20 cellular contexts compared by ENCODE assay signal in genomic region chr13:28623782-28624706, GRCh38. TPM values are rescaled to one million over a fixed set of nuclear protein-coding genes. Genes with fewer than 3 reads are reported as not detected.
A peak's percentile ranks its signal among the peaks of the same experiment; 100 is the strongest.
DNase-seq lines count a peak whose midpoint lies in the region; ATAC-seq and TF ChIP-seq lines count a peak whose summit lies in the region.
"Had no signal": no experiment of that assay in that cellular context is flagged by ENCODE, and none has a peak within 500 bp of the region (broad histone marks: within the 10 kb centered on the region; RNA-seq: fewer than 3 reads in every experiment).

No MANE protein-coding gene starts in this region.

- H3K36me3 Mint-ChIP-seq in CD8-positive, alpha-beta T cell: no peaks in the 10 kb centered on the region
- H3K36me3 Mint-ChIP-seq: activated naive CD4-positive, alpha-beta T cell treated with anti-CD3 and anti-CD28 coated beads, Interleukin-2, amount 10 ng/mL, durations not matched to agents 7 days and 5 days; brain; CD4-positive, alpha-beta memory T cell; neural progenitor cell had no signal

- ATAC-seq in CD8-positive, alpha-beta T cell: no peak
- ATAC-seq: GM12878, PC-3 had no signal

- CTCF ChIA-PET in CD8-positive, alpha-beta T cell (lab: Charles Lee): interaction anchor here (1.0 kb wide), 1 partner anchor 75 kb away, joined by 3 read pairs; no protein-coding TSS in a partner anchor

- H3K4me2 ChIP-seq in Loucy (ENCODE audit: low read depth, low read length, poor library complexity, severe bottlenecking) (peak overlapping the region; percentile 45), smooth muscle cell (no peak overlapping the region)
- H3K4me2 ChIP-seq: neural progenitor cell had no signal

- H4K20me1 ChIP-seq in Loucy (ENCODE audit: insufficient read depth, low read length, poor library complexity, severe bottlenecking) (no peaks in the 10 kb centered on the region), smooth muscle cell (ENCODE audit: low read depth) (no peaks in the 10 kb centered on the region)

- no peak overlapping the region for H3K4me3 Mint-ChIP-seq in CD8-positive, alpha-beta T cell
- H3K4me3 Mint-ChIP-seq: activated naive CD4-positive, alpha-beta T cell treated with anti-CD3 and anti-CD28 coated beads, Interleukin-2, amount 10 ng/mL, durations not matched to agents 7 days and 5 days; brain; CD4-positive, alpha-beta memory T cell; neural progenitor cell had no signal

- POLR2A ChIA-PET in CD8-positive, alpha-beta T cell (lab: Charles Lee): no interaction called here

- peaks cover 6% of the 10 kb centered on the region for H3K4me1 Mint-ChIP-seq in CD8-positive, alpha-beta T cell (ENCODE audit: low read depth)
- H3K4me1 Mint-ChIP-seq: brain had no signal

- no peaks in the 10 kb centered on the region for H3K9me2 ChIP-seq in Loucy (replicated peaks; ENCODE audit: low read depth, low read length)

- H3F3A ChIP-seq in Loucy (ENCODE audit: low read depth) (no peaks in the 10 kb centered on the region), smooth muscle cell (ENCODE audit: low read depth) (no peaks in the 10 kb centered on the region)

- H3K9ac ChIP-seq in Loucy (ENCODE audit: low read depth, low read length, poor library complexity, severe bottlenecking) (no peak overlapping the region), smooth muscle cell (ENCODE audit: low read depth) (no peak overlapping the region)
- H3K9ac ChIP-seq: neural progenitor cell had no signal

- H3K27ac Mint-ChIP-seq in CD8-positive, alpha-beta T cell: no peak overlapping the region
- H3K27ac Mint-ChIP-seq: activated naive CD4-positive, alpha-beta T cell treated with anti-CD3 and anti-CD28 coated beads, Interleukin-2, amount 10 ng/mL, durations not matched to agents 7 days and 5 days; brain; CD4-positive, alpha-beta memory T cell; neural progenitor cell had no signal

- H3K27ac ChIP-seq in smooth muscle cell (ENCODE audit: low read depth): peak overlapping the region; percentile 47
- H3K27ac ChIP-seq in CD8-positive, alpha-beta T cell (ENCODE audit: low read depth, low read length): no peak overlapping the region
- H3K27ac ChIP-seq: neural progenitor cell, SK-N-MC had no signal

- TF ChIP-seq CTCF in Loucy (conservative IDR thresholded peaks at IDR 0.05; ENCODE audit: low read length) (no peak), choroid plexus epithelial cell (conservative IDR thresholded peaks at IDR 0.05; ENCODE audit: low read depth, low read length) (peak; percentile 2), smooth muscle cell (IDR thresholded peaks at IDR 0.05; ENCODE audit: borderline replicate concordance, insufficient read depth, poor library complexity, severe bottlenecking) (no peak)
- TF ChIP-seq CTCF in CD8-positive, alpha-beta T cell (IDR thresholded peaks at IDR 0.05): no peak

- intact Hi-C loops in CD8-positive, alpha-beta T cell (cut with DNase I, micrococcal nuclease): no loop called here

- 46% methylated on average over 15 of the region's 15 CpGs for WGBS in smooth muscle cell (ENCODE audit: low lambda C conversion rate)

- H3K4me3 ChIP-seq in Loucy (ENCODE audit: low read length, poor library complexity, severe bottlenecking) (peak overlapping the region; percentile 30), choroid plexus epithelial cell (ENCODE audit: low read depth, low read length) (no peak overlapping the region), smooth muscle cell (no peak overlapping the region)
- no peak overlapping the region for H3K4me3 ChIP-seq in CD8-positive, alpha-beta T cell (ENCODE audit: low read depth, low read length)
- H3K4me3 ChIP-seq: GM12878, heart left ventricle, neural progenitor cell, SK-N-MC had no signal

- H3K36me3 ChIP-seq in Loucy (ENCODE audit: insufficient read depth, low read length) (no peaks in the 10 kb centered on the region), smooth muscle cell (ENCODE audit: low read depth) (no peaks in the 10 kb centered on the region)
- H3K36me3 ChIP-seq in CD8-positive, alpha-beta T cell (ENCODE audit: insufficient read depth, low read length): no peaks in the 10 kb centered on the region
- H3K36me3 ChIP-seq: heart left ventricle, neural progenitor cell had no signal

- no peaks in the 10 kb centered on the region for H3K9me3 ChIP-seq in Loucy (ENCODE audit: insufficient read depth, low read depth, low read length)
- H3K9me3 ChIP-seq in smooth muscle cell (replicated peaks; ENCODE audit: low read depth): no peaks in the 10 kb centered on the region
- no peaks in the 10 kb centered on the region for H3K9me3 ChIP-seq in CD8-positive, alpha-beta T cell (ENCODE audit: low read length)
- H3K9me3 ChIP-seq: heart left ventricle had no signal

- DNase-seq in Daoy (ENCODE audit: low read depth) (peak; percentile 42), choroid plexus epithelial cell (ENCODE audit: low read depth) (no peak), smooth muscle cell (lab: John Stamatoyannopoulos, UW; ENCODE audit: unreplicated experiment) (no peak), KG1 (lab: John Stamatoyannopoulos, UW) (no peak)
- no peak for DNase-seq in stimulated activated CD4-positive, alpha-beta T cell treated with anti-CD3 and anti-CD28 coated beads, Interleukin-15, amount 100 ng/mL, for 24 hours
- no peak for DNase-seq in CD8-positive, alpha-beta T cell
- DNase-seq: activated CD4-positive, alpha-beta T cell treated with anti-CD3 and anti-CD28 coated beads for 4 hours; activated naive CD4-positive, alpha-beta T cell treated with anti-CD3 and anti-CD28 coated beads, Interleukin-2, amount 10 ng/mL, durations not matched to agents 7 days and 5 days; CD4-positive, alpha-beta memory T cell; heart left ventricle; NCI-H2029 treated with DMSO at 0.1 percent for 48 hours; NCI-H510A; PC-3; stimulated activated CD4-positive, alpha-beta T cell treated with anti-CD3 and anti-CD28 coated beads, Interleukin-2, amount 100 ng/mL, for 24 hours; T1000 had no signal

- H3K79me2 ChIP-seq in Loucy (ENCODE audit: insufficient read depth, low read length) (no peaks in the 10 kb centered on the region), smooth muscle cell (ENCODE audit: low read depth) (no peaks in the 10 kb centered on the region)

- H2AFZ ChIP-seq in Loucy (ENCODE audit: low read length): peak overlapping the region; percentile 85
- no peak overlapping the region for H2AFZ ChIP-seq in smooth muscle cell (ENCODE audit: low read depth)
- H2AFZ ChIP-seq: neural progenitor cell had no signal

- H3K27me3 ChIP-seq in Loucy (ENCODE audit: insufficient read depth, low read length, poor library complexity, severe bottlenecking) (no peaks in the 10 kb centered on the region), smooth muscle cell (ENCODE audit: low read depth) (no peaks in the 10 kb centered on the region)
- no peaks in the 10 kb centered on the region for H3K27me3 ChIP-seq in CD8-positive, alpha-beta T cell (ENCODE audit: insufficient read depth, low read length)
- H3K27me3 ChIP-seq: heart left ventricle, neural progenitor cell had no signal

- H3K4me1 ChIP-seq in Loucy (ENCODE audit: insufficient read depth, low read length, poor library complexity, severe bottlenecking) (peaks cover 30% of the 10 kb centered on the region), smooth muscle cell (ENCODE audit: low read depth) (no peaks in the 10 kb centered on the region)
- no peaks in the 10 kb centered on the region for H3K4me1 ChIP-seq in CD8-positive, alpha-beta T cell (ENCODE audit: insufficient read depth, low read length)
- H3K4me1 ChIP-seq: neural progenitor cell had no signal

- H3K27me3 Mint-ChIP-seq in CD8-positive, alpha-beta T cell (ENCODE audit: low read depth): no peaks in the 10 kb centered on the region
- H3K27me3 Mint-ChIP-seq: activated naive CD4-positive, alpha-beta T cell treated with anti-CD3 and anti-CD28 coated beads, Interleukin-2, amount 10 ng/mL, durations not matched to agents 7 days and 5 days had no signal

- no peaks in the 10 kb centered on the region for H3K9me3 Mint-ChIP-seq in CD8-positive, alpha-beta T cell
- H3K9me3 Mint-ChIP-seq: activated naive CD4-positive, alpha-beta T cell treated with anti-CD3 and anti-CD28 coated beads, Interleukin-2, amount 10 ng/mL, durations not matched to agents 7 days and 5 days; brain; CD4-positive, alpha-beta memory T cell; neural progenitor cell had no signal

RNA-seq across cellular contexts. Expression of gene POMP, which starts 34.9 kb away (rescaled TPM):
- total RNA-seq in Daoy (2014; rRNA removed; shearing (Covaris generic)): 212 and 228 TPM in 2 replicates
- total RNA-seq in smooth muscle cell: 128 and 134 TPM in 2 replicates
- 245 and 265 TPM in 2 replicates for polyA plus RNA-seq in smooth muscle cell
- total RNA-seq in CD8-positive, alpha-beta T cell: 10 to 100 TPM; 34.7 to 38.0 TPM
